Comparison of ENCODE assay signal across 17 cellular contexts in genomic region chr2:240287496-240288086, GRCh38.
DNase-seq lines count a peak whose midpoint lies in the region; ATAC-seq and TF ChIP-seq lines count a peak whose summit lies in the region.
"Had no signal": no experiment of that assay in that cellular context is flagged by ENCODE, and none has a peak within 500 bp of the region (broad histone marks: within the 10 kb centered on the region; RNA-seq: fewer than 3 reads in every experiment).

No MANE protein-coding gene starts in this region.

- in situ Hi-C loops in GM13976 (cut with MboI; ENCODE audit: low sequenced_read_pairs, unreplicated experiment), result no loop called here

- TF ChIP-seq CTCF in GM13976 (IDR thresholded peaks at IDR 0.05; ENCODE audit: borderline replicate concordance, control extremely low read depth, extremely low read depth, insufficient read depth, missing control alignments) (no peak), osteocyte (IDR thresholded peaks at IDR 0.05) (no peak)

- peaks cover 16% of the 10 kb centered on the region for H3K27me3 Mint-ChIP-seq in osteocyte (ENCODE audit: unreplicated experiment)
- H3K27me3 Mint-ChIP-seq in activated naive CD8-positive, alpha-beta T cell treated with anti-CD3 and anti-CD28 coated beads, Interleukin-2, amount 50 U/mL, for 24 hours, result peaks cover 7% of the 10 kb centered on the region
- H3K27me3 Mint-ChIP-seq: memory B cell had no signal

- H3K27ac Mint-ChIP-seq in osteocyte (ENCODE audit: unreplicated experiment), result no peak overlapping the region
- H3K27ac Mint-ChIP-seq in activated naive CD8-positive, alpha-beta T cell treated with anti-CD3 and anti-CD28 coated beads, Interleukin-2, amount 50 U/mL, for 24 hours, result no peak overlapping the region
- H3K27ac Mint-ChIP-seq: memory B cell; stimulated activated naive CD8-positive, alpha-beta T cell treated with anti-CD3 and anti-CD28 coated beads, Interleukin-15, Interleukin-2, amounts not matched to agents 100 ng/mL and 50 ng/mL, for 24 hours had no signal

- peaks cover 9% of the 10 kb centered on the region for H3K9me3 Mint-ChIP-seq in osteocyte (ENCODE audit: unreplicated experiment)
- H3K9me3 Mint-ChIP-seq in activated naive CD8-positive, alpha-beta T cell treated with anti-CD3 and anti-CD28 coated beads, Interleukin-2, amount 50 U/mL, for 24 hours, result no peaks in the 10 kb centered on the region
- H3K9me3 Mint-ChIP-seq: stimulated activated naive CD8-positive, alpha-beta T cell treated with anti-CD3 and anti-CD28 coated beads, Interleukin-15, Interleukin-2, amounts not matched to agents 100 ng/mL and 50 ng/mL, for 24 hours had no signal

- ATAC-seq in left cardiac atrium (peak; percentile 35 to 46), HG02981 (IDR thresholded peaks at IDR 0.05; ENCODE audit: unreplicated experiment) (no peak)
- ATAC-seq in activated naive CD8-positive, alpha-beta T cell treated with anti-CD3 and anti-CD28 coated beads, Interleukin-2, amount 50 U/mL, for 24 hours, result no peak
- ATAC-seq: activated CD4-positive, CD25-positive, alpha-beta regulatory T cell treated with anti-CD3 and anti-CD28 coated beads, Interleukin-2, amount 50 U/mL, for 24 hours; naive thymus-derived CD8-positive, alpha-beta T cell had no signal

- peaks cover 5% of the 10 kb centered on the region for H3K4me1 Mint-ChIP-seq in osteocyte (ENCODE audit: unreplicated experiment)
- H3K4me1 Mint-ChIP-seq in activated naive CD8-positive, alpha-beta T cell treated with anti-CD3 and anti-CD28 coated beads, Interleukin-2, amount 50 U/mL, for 24 hours, result no peaks in the 10 kb centered on the region
- H3K4me1 Mint-ChIP-seq: memory B cell; naive thymus-derived CD8-positive, alpha-beta T cell had no signal

- H3K4me3 Mint-ChIP-seq in osteocyte (ENCODE audit: unreplicated experiment), result no peak overlapping the region
- no peak overlapping the region for H3K4me3 Mint-ChIP-seq in activated naive CD8-positive, alpha-beta T cell treated with anti-CD3 and anti-CD28 coated beads, Interleukin-2, amount 50 U/mL, for 24 hours
- H3K4me3 Mint-ChIP-seq: memory B cell; naive thymus-derived CD8-positive, alpha-beta T cell; stimulated activated naive CD8-positive, alpha-beta T cell treated with anti-CD3 and anti-CD28 coated beads, Interleukin-15, Interleukin-2, amounts not matched to agents 100 ng/mL and 50 ng/mL, for 24 hours had no signal

- H3K36me3 Mint-ChIP-seq in osteocyte (ENCODE audit: unreplicated experiment), result no peaks in the 10 kb centered on the region
- H3K36me3 Mint-ChIP-seq in activated naive CD8-positive, alpha-beta T cell treated with anti-CD3 and anti-CD28 coated beads, Interleukin-2, amount 50 U/mL, for 24 hours (ENCODE audit: low read depth), result no peaks in the 10 kb centered on the region
- H3K36me3 Mint-ChIP-seq: memory B cell; naive thymus-derived CD8-positive, alpha-beta T cell had no signal

- DNase-seq in GM13976 (ENCODE audit: low spot score) (peak; percentile 16), SW480 (ENCODE audit: low spot score) (peak; percentile 11), left cardiac atrium (no peak), osteocyte (ENCODE audit: extremely low spot score, unreplicated experiment) (peak; percentile 79), HuH-7 (ENCODE audit: low spot score) (no peak)
- no peak for DNase-seq in activated naive CD8-positive, alpha-beta T cell treated with anti-CD3 and anti-CD28 coated beads, Interleukin-2, amount 50 U/mL, for 24 hours
- DNase-seq: BE2C; cortex of kidney; kidney; naive thymus-derived CD8-positive, alpha-beta T cell; NCI-H510A treated with DMSO at 0.1 percent for 48 hours; stimulated activated CD4-positive, alpha-beta T cell treated with anti-CD3 and anti-CD28 coated beads, Interleukin-2, amount 100 ng/mL, for 24 hours; upper lobe of left lung had no signal

- intact Hi-C loops in left cardiac atrium (cut with DNase I), result no loop called here

Comparison
In these comparisons a context has a peak if more than half of its experiments do, and no peak if none do; other contexts are left out.
1. DNase-seq: peak in GM13976 (single experiment), SW480 (single experiment) and osteocyte (single experiment); none in left cardiac atrium (single experiment), activated naive CD8-positive, alpha-beta T cell treated with anti-CD3 and anti-CD28 coated beads, Interleukin-2, amount 50 U/mL, for 24 hours (single experiment) and HuH-7 (single experiment).
2. ATAC-seq: peak in left cardiac atrium (2 of 2); none in activated naive CD8-positive, alpha-beta T cell treated with anti-CD3 and anti-CD28 coated beads, Interleukin-2, amount 50 U/mL, for 24 hours (single experiment) and HG02981 (single experiment).